In genomic region chr1:66317156-66317543, GRCh38 we compare ENCODE assay signal across 14 cellular contexts.
A peak's percentile ranks its signal among the peaks of the same experiment; 100 is the strongest.
DNase-seq lines count a peak whose midpoint lies in the region; ATAC-seq and TF ChIP-seq lines count a peak whose summit lies in the region.
"Had no signal": no experiment of that assay in that cellular context is flagged by ENCODE, and none has a peak within 500 bp of the region (broad histone marks: within the 10 kb centered on the region; RNA-seq: fewer than 3 reads in every experiment).

No MANE protein-coding gene starts in this region.

- H3K36me3 ChIP-seq in duodenal mucosa (ENCODE audit: control insufficient read depth in 1 of 2, insufficient read depth in 2 of 2, low read length in 2 of 2) (no peaks in the 10 kb centered on the region), hepatocyte (replicated peaks; ENCODE audit: insufficient read depth, low read depth) (no peaks in the 10 kb centered on the region)

- WGBS in hepatocyte (ENCODE audit: low lambda C conversion rate, missing lambda C conversion rate), result 81% methylated on average over 1 of the region's 1 CpG

- no peak overlapping the region for H3K9ac ChIP-seq in duodenal mucosa (ENCODE audit: low read depth in 1 of 2, low read length in 2 of 2)

- H3K4me3 ChIP-seq in duodenal mucosa (ENCODE audit: low read depth in 1 of 2, low read length in 2 of 2) (no peak overlapping the region), hepatocyte (no peak overlapping the region)

- DNase-seq in stimulated activated naive CD8-positive, alpha-beta T cell treated with anti-CD3 and anti-CD28 coated beads, Interleukin-15, Interleukin-2, amounts not matched to agents 100 U/mL and 50 U/mL, for 24 hours, result no peak
- DNase-seq in osteocyte (ENCODE audit: extremely low spot score, unreplicated experiment) (no peak), DMS53 treated with DMSO at 0.1 percent for 48 hours (lab: John Stamatoyannopoulos, UW; ENCODE audit: unreplicated experiment) (no peak), hepatocyte (ENCODE audit: low spot score) (no peak), pons (ENCODE audit: low spot score) (no peak), NCI-H524 (lab: John Stamatoyannopoulos, UW) (no peak)
- DNase-seq: activated gamma-delta T cell treated with Interleukin-2 at 50 U/mL for 16 hours, foreskin keratinocyte, GF-D8, kidney glomerular epithelial cell, NCI-H1048 had no signal

- peak overlapping the region; percentile 18 for H3K27ac Mint-ChIP-seq in stimulated activated naive CD8-positive, alpha-beta T cell treated with anti-CD3 and anti-CD28 coated beads, Interleukin-15, Interleukin-2, amounts not matched to agents 100 ng/mL and 50 ng/mL, for 24 hours
- H3K27ac Mint-ChIP-seq in osteocyte (ENCODE audit: unreplicated experiment), result peak overlapping the region; percentile 77

- H3K4me3 Mint-ChIP-seq in stimulated activated naive CD8-positive, alpha-beta T cell treated with anti-CD3 and anti-CD28 coated beads, Interleukin-15, Interleukin-2, amounts not matched to agents 100 ng/mL and 50 ng/mL, for 24 hours, result no peak overlapping the region
- no peak overlapping the region for H3K4me3 Mint-ChIP-seq in osteocyte (ENCODE audit: unreplicated experiment)

- ATAC-seq in stimulated activated naive CD8-positive, alpha-beta T cell treated with anti-CD3 and anti-CD28 coated beads, Interleukin-15, Interleukin-2, amounts not matched to agents 100 U/mL and 50 U/mL, for 24 hours, result no peak
- ATAC-seq: activated CD4-positive, CD25-positive, alpha-beta regulatory T cell treated with anti-CD3 and anti-CD28 coated beads, Interleukin-2, amount 50 U/mL, for 24 hours; foreskin keratinocyte had no signal

- TF ChIP-seq CTCF in osteocyte (IDR thresholded peaks at IDR 0.05) (no peak), hepatocyte (IDR thresholded peaks at IDR 0.05; ENCODE audit: poor library complexity) (no peak)

- peaks cover 0 to 8% of the 10 kb centered on the region in 2 donors for H3K4me1 ChIP-seq in duodenal mucosa (ENCODE audit: control insufficient read depth in 1 of 2, insufficient read depth in 2 of 2, low read length in 2 of 2)
- no peaks in the 10 kb centered on the region for H3K4me1 ChIP-seq in hepatocyte (ENCODE audit: insufficient read depth)

- H3K9me3 ChIP-seq in duodenal mucosa (ENCODE audit: control insufficient read depth in 1 of 2, low read length in 2 of 2), result no peaks in the 10 kb centered on the region
- H3K9me3 ChIP-seq in hepatocyte (ENCODE audit: low read depth), result no peaks in the 10 kb centered on the region

- no peaks in the 10 kb centered on the region for H3K9me2 ChIP-seq in hepatocyte (replicated peaks; ENCODE audit: insufficient read depth)

- H3K27me3 ChIP-seq in duodenal mucosa (ENCODE audit: control insufficient read depth in 1 of 2, insufficient read depth in 2 of 2, low read length in 2 of 2) (no peaks in the 10 kb centered on the region), hepatocyte (no peaks in the 10 kb centered on the region)
- H3K27me3 ChIP-seq: foreskin keratinocyte had no signal

- peaks cover 11% of the 10 kb centered on the region for H3K4me1 Mint-ChIP-seq in stimulated activated naive CD8-positive, alpha-beta T cell treated with anti-CD3 and anti-CD28 coated beads, Interleukin-15, Interleukin-2, amounts not matched to agents 100 ng/mL and 50 ng/mL, for 24 hours (ENCODE audit: low read depth)
- peaks cover 13% of the 10 kb centered on the region for H3K4me1 Mint-ChIP-seq in osteocyte (ENCODE audit: unreplicated experiment)

- peak overlapping the region; percentile 30 for H3K27ac ChIP-seq in duodenal mucosa (ENCODE audit: low read depth, low read length)
- H3K27ac ChIP-seq in hepatocyte, result no peak overlapping the region
- H3K27ac ChIP-seq: foreskin keratinocyte had no signal

- no peaks in the 10 kb centered on the region for H3K36me3 Mint-ChIP-seq in stimulated activated naive CD8-positive, alpha-beta T cell treated with anti-CD3 and anti-CD28 coated beads, Interleukin-15, Interleukin-2, amounts not matched to agents 100 ng/mL and 50 ng/mL, for 24 hours (ENCODE audit: low read depth)
- peaks cover 4% of the 10 kb centered on the region for H3K36me3 Mint-ChIP-seq in osteocyte (ENCODE audit: unreplicated experiment)

- no peaks in the 10 kb centered on the region for H3K27me3 Mint-ChIP-seq in stimulated activated naive CD8-positive, alpha-beta T cell treated with anti-CD3 and anti-CD28 coated beads, Interleukin-15, Interleukin-2, amounts not matched to agents 100 ng/mL and 50 ng/mL, for 24 hours
- H3K27me3 Mint-ChIP-seq in osteocyte (ENCODE audit: unreplicated experiment), result no peaks in the 10 kb centered on the region

- no peak overlapping the region for H2AFZ ChIP-seq in hepatocyte

- no peaks in the 10 kb centered on the region for H4K20me1 ChIP-seq in hepatocyte (ENCODE audit: insufficient read depth, poor library complexity, severe bottlenecking)

- H3K4me2 ChIP-seq in hepatocyte, result no peak overlapping the region

- H3K79me2 ChIP-seq in hepatocyte, result no peaks in the 10 kb centered on the region

- peaks cover 9% of the 10 kb centered on the region for H3K9me3 Mint-ChIP-seq in stimulated activated naive CD8-positive, alpha-beta T cell treated with anti-CD3 and anti-CD28 coated beads, Interleukin-15, Interleukin-2, amounts not matched to agents 100 ng/mL and 50 ng/mL, for 24 hours
- peaks cover 4% of the 10 kb centered on the region for H3K9me3 Mint-ChIP-seq in osteocyte (ENCODE audit: unreplicated experiment)
